ENCODE assay signal across 23 cellular contexts in the genomic region with DNA sequence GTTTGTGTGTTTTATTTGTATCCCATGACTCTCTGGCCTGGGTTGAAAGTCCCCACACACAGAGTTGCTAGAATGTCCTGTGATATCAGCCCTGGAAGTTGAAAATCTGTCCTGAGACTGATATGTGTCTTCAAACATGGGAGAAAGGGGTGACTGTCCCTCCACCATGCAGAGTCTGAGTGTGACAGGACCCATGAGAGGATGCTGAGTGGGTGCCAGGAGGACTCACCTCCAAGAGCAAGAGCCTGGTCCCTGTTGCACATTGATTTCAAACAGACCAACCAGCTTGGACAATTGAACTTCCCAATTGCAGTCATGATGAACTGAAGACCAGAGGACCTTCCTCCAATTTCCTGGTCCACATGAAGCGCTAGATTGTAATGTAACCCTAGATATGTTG.
"Had no signal": no experiment of that assay in that cellular context is flagged by ENCODE, and none has a peak within 500 bp of the region (broad histone marks: within the 10 kb centered on the region; RNA-seq: fewer than 3 reads in every experiment).

No MANE protein-coding gene starts in this region.

- FAIRE-seq: colon, endothelial cell of umbilical vein, islet of Langerhans, keratinocyte had no signal

- H3K27me3 ChIP-seq: dorsolateral prefrontal cortex, esophagus squamous epithelium, gastrocnemius medialis, heart right ventricle, left lung had no signal

- H3K9me3 ChIP-seq: esophagus squamous epithelium, gastrocnemius medialis, left lung, lower lobe of right lung had no signal

- H3K27ac ChIP-seq: dorsolateral prefrontal cortex, esophagus squamous epithelium, gastrocnemius medialis, left lung, lower lobe of right lung had no signal

- ATAC-seq: gastrocnemius medialis, heart right ventricle, left cardiac atrium, left lung, left ventricle myocardium superior, lower lobe of right lung had no signal

- H3K4me3 ChIP-seq: coronary artery, dorsolateral prefrontal cortex, esophagus squamous epithelium, gastrocnemius medialis, heart right ventricle, left lung, lower lobe of right lung had no signal

- DNase-seq: dermis blood vessel endothelial cell; dorsolateral prefrontal cortex; effector CD4-positive, alpha-beta T cell; effector memory CD4-positive, alpha-beta T cell; esophagus squamous epithelium; foreskin fibroblast; foreskin melanocyte; gastrocnemius medialis; glutamatergic neuron; head of caudate nucleus; heart right ventricle; hippocampal formation; left cardiac atrium; left lung; left ventricle myocardium superior; lower lobe of right lung; mesenchymal stem cell; midbrain had no signal
